ENCODE assay signal across 2 cellular contexts in genomic region chr5:16906255-16906654, GRCh38.
TF ChIP-seq lines count a peak whose summit lies in the region.

No MANE protein-coding gene starts in this region.

TF ChIP-seq in GM12878, 131 proteins besides CTCF, POLR2A, EP300 and RAD21 (continued from another document):
- TF ChIP-seq FOXM1 (IDR thresholded peaks at IDR 0.05; ENCODE audit: low read depth, low read length) (no peak), ZNF384 (IDR thresholded peaks at IDR 0.05; ENCODE audit: borderline replicate concordance, low read depth, low read length) (no peak), TCF12 (IDR thresholded peaks at IDR 0.05; ENCODE audit: low read depth, low read length) (no peak), EED (IDR thresholded peaks at IDR 0.05; ENCODE audit: low read depth) (no peak), CREM (IDR thresholded peaks at IDR 0.05; ENCODE audit: low read depth) (no peak), YY1 (IDR thresholded peaks at IDR 0.05; ENCODE audit: low read depth, low read length) (no peak), MYB (IDR thresholded peaks at IDR 0.05; ENCODE audit: borderline replicate concordance, low read depth, low read length) (no peak), SKIL (IDR thresholded peaks at IDR 0.05; ENCODE audit: low read depth, poor library complexity, severe bottlenecking) (no peak), EZH2 (IDR thresholded peaks at IDR 0.05; ENCODE audit: borderline replicate concordance, control insufficient read depth, low read depth, low read length) (no peak), PML (IDR thresholded peaks at IDR 0.05; ENCODE audit: low read length) (no peak), JUNB (IDR thresholded peaks at IDR 0.05) (no peak), E4F1 (IDR thresholded peaks at IDR 0.05; ENCODE audit: borderline replicate concordance, partially characterized antibody) (no peak), LARP7 (IDR thresholded peaks at IDR 0.05) (no peak), E2F4 (IDR thresholded peaks at IDR 0.05; ENCODE audit: low read depth, low read length) (no peak), BMI1 (IDR thresholded peaks at IDR 0.05; ENCODE audit: borderline replicate concordance) (no peak), E2F8 (IDR thresholded peaks at IDR 0.05; ENCODE audit: low read depth, partially characterized antibody) (no peak)

TF ChIP-seq in SK-N-SH treated with all-trans-retinoic acid at 6 μM for 48 hours, 23 proteins besides CTCF, POLR2A, EP300 and RAD21 (continued from another document):
- TF ChIP-seq POU6F1 (CRISPR knock-in tag; IDR thresholded peaks at IDR 0.05; ENCODE audit: borderline replicate concordance, low read depth) = no peak
- TF ChIP-seq GLIS3 (CRISPR knock-in tag; IDR thresholded peaks at IDR 0.05) = no peak
- no peak for TF ChIP-seq PATZ1 (CRISPR knock-in tag; IDR thresholded peaks at IDR 0.05; ENCODE audit: borderline replicate concordance)
- TF ChIP-seq ISL1 (CRISPR knock-in tag; IDR thresholded peaks at IDR 0.05) = no peak
- TF ChIP-seq TCF4 (CRISPR knock-in tag; IDR thresholded peaks at IDR 0.05; ENCODE audit: borderline replicate concordance) = no peak
- no peak for TF ChIP-seq TSHZ2 (CRISPR knock-in tag; IDR thresholded peaks at IDR 0.05)
- no peak for TF ChIP-seq ZNF565 (CRISPR knock-in tag; conservative IDR thresholded peaks at IDR 0.05; ENCODE audit: low read depth)
- no peak for TF ChIP-seq CREB5 (CRISPR knock-in tag; IDR thresholded peaks at IDR 0.05; ENCODE audit: low read depth)
- TF ChIP-seq SNAI2 (CRISPR knock-in tag; IDR thresholded peaks at IDR 0.05) = no peak
